Comparison of ENCODE assay signal across 27 cellular contexts in the genomic region with DNA sequence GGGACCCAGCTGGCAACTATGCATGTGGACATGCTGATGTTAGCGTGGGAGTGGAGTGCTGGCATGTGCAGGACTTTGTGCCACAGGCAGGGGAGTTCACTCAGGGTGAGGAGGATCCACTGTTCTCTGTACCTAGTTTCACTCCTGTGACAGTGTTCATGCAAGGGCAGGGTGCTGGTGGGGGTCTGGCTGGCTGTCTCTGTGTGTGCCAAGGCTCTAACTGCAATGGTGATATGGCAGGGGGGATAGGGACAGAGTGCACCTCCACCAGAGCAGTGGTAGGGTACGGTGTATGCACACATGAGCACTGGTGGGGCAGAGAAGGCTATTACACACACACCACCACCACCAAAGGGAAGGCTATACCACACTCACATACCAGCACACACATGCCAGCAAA.
"Had no signal": no experiment of that assay in that cellular context is flagged by ENCODE, and none has a peak within 500 bp of the region (broad histone marks: within the 10 kb centered on the region; RNA-seq: fewer than 3 reads in every experiment).

No MANE protein-coding gene starts in this region.

- H3K4me3 ChIP-seq: ascending aorta, breast epithelium, esophagus squamous epithelium, gastroesophageal sphincter had no signal

- ATAC-seq: activated CD8-positive, alpha-beta memory T cell treated with anti-CD3 and anti-CD28 coated beads, Interleukin-2, amount 10 ng/mL, durations not matched to agents 7 days and 5 days; activated CD8-positive, alpha-beta T cell treated with anti-CD3 and anti-CD28 coated beads, Interleukin-2, amount 10 ng/mL, durations not matched to agents 7 days and 5 days; activated naive CD4-positive, alpha-beta T cell treated with anti-CD3 and anti-CD28 coated beads, Interleukin-2, amount 50 U/mL, for 72 hours; activated T-cell treated with anti-CD3 and anti-CD28 coated beads, Interleukin-2, amount 50 U/mL, for 72 hours; effector memory CD8-positive, alpha-beta T cell; gastroesophageal sphincter; T-helper 17 cell had no signal

- H3K27ac ChIP-seq: ascending aorta, breast epithelium, esophagus squamous epithelium, gastroesophageal sphincter had no signal

- H3K36me3 ChIP-seq: ascending aorta, breast epithelium, esophagus squamous epithelium, gastroesophageal sphincter had no signal

- H3K9me3 ChIP-seq: ascending aorta, esophagus squamous epithelium had no signal

- H3K4me1 ChIP-seq: ascending aorta, breast epithelium, esophagus squamous epithelium, gastroesophageal sphincter had no signal

- DNase-seq: activated CD4-positive, alpha-beta memory T cell treated with anti-CD3 and anti-CD28 coated beads for 36 hours; activated CD4-positive, alpha-beta T cell treated with anti-CD3 and anti-CD28 coated beads for 1 hour; activated CD4-positive, alpha-beta T cell treated with anti-CD3 and anti-CD28 coated beads for 4 hours; activated CD8-positive, alpha-beta memory T cell treated with anti-CD3 and anti-CD28 coated beads, Interleukin-2, amount 10 ng/mL, durations not matched to agents 7 days and 5 days; activated CD8-positive, alpha-beta memory T cell treated with anti-CD3 and anti-CD28 coated beads, Interleukin-2, amount 50 U/mL, for 4 hours; activated CD8-positive, alpha-beta T cell treated with anti-CD3 and anti-CD28 coated beads, Interleukin-2, amount 10 ng/mL, durations not matched to agents 7 days and 5 days; activated gamma-delta T cell; activated naive CD4-positive, alpha-beta T cell; activated naive CD4-positive, alpha-beta T cell treated with anti-CD3 and anti-CD28 coated beads, Interleukin-2, amount 10 ng/mL, durations not matched to agents 7 days and 5 days; activated naive CD8-positive, alpha-beta T cell treated with anti-CD3 and anti-CD28 coated beads, Interleukin-2, amount 10 ng/mL, durations not matched to agents 7 days and 5 days; activated T-cell treated with anti-CD3 and anti-CD28 coated beads, Interleukin-2, amount 50 U/mL, for 24 hours; activated T-cell treated with anti-CD3 and anti-CD28 coated beads, Interleukin-2, amount 50 U/mL, for 72 hours; cortex of kidney; dermis blood vessel endothelial cell; effector CD4-positive, alpha-beta T cell; effector memory CD8-positive, alpha-beta T cell; erythroblast; esophagus squamous epithelium; foreskin melanocyte; T-helper 1 cell; T-helper 17 cell; T1000 had no signal

- H3K27me3 ChIP-seq: ascending aorta, breast epithelium, esophagus squamous epithelium, gastroesophageal sphincter had no signal

- FAIRE-seq: colon had no signal
